ENCODE assay signal across 8 cellular contexts in the genomic region with DNA sequence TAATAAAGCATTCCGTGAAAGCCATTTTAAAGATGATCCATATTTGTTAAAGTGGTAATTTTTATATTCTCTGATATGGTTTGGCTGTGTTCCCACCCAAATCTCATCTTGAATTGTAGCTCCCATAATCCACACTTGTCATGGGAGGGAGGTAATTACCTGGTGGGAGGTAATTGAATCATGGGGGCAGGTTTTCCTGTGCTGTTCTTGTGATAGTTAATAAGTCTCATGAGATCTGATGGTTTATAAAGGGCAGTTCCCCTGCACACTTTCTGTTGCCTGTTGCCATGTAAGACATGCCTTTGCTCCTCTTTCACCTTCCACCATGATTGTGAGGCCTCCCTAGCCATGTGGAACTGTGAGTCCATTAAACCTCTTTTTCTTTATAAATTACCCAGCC. TPM values are rescaled to one million over a fixed set of nuclear protein-coding genes. Genes with fewer than 3 reads are reported as not detected.
A peak's percentile ranks its signal among the peaks of the same experiment; 100 is the strongest.
DNase-seq lines count a peak whose midpoint lies in the region; ATAC-seq, FAIRE-seq and TF ChIP-seq lines count a peak whose summit lies in the region.
"Not testable (repeated sequence)": the region's sequence is repeated elsewhere in the genome, so short reads cannot be mapped to it uniquely, and the experiment has no call there.
"Had no signal": no experiment of that assay in that cellular context is flagged by ENCODE, and none has a peak within 500 bp of the region (broad histone marks: within the 10 kb centered on the region; RNA-seq: fewer than 3 reads in every experiment).

No MANE protein-coding gene starts in this region.

- H3K4me3 Mint-ChIP-seq in CD4-positive, alpha-beta T cell; activated naive CD8-positive, alpha-beta T cell: not testable (repeated sequence)

- not testable (repeated sequence) for BruUV-seq in HepG2 (replicated peaks; lab: Mats Ljungman, UMichigan)

- WGBS in HepG2 (ENCODE audit: low lambda C conversion rate): 88% methylated on average over 1 of the region's 1 CpG
- 97 to 100% methylated on average over 1 of the region's 1 CpG for WGBS in thyroid gland, 2 donors

- H4K20me1 ChIP-seq in HepG2 (ENCODE audit: insufficient read depth, low read length): not testable (repeated sequence)

- intact Hi-C loops in CD4-positive, alpha-beta T cell (cut with DNase I, micrococcal nuclease); HepG2 (cut with micrococcal nuclease; ENCODE audit: unreplicated experiment); thyroid gland (cut with DNase I): not testable (repeated sequence)

- H3K4me2 ChIP-seq in HepG2 (ENCODE audit: low read depth, low read length): not testable (repeated sequence)

- H3K27ac Mint-ChIP-seq in CD4-positive, alpha-beta T cell: peak overlapping the region; percentile 86
- peak overlapping the region; percentile 59 for H3K27ac Mint-ChIP-seq in activated naive CD8-positive, alpha-beta T cell

- CTCF ChIA-PET in CD4-positive, alpha-beta T cell (lab: Charles Lee); HepG2 (lab: Yijun Ruan, JAX; ENCODE audit: low intra/inter-chr PET ratio, low total read pairs): not testable (repeated sequence)
- CTCF ChIA-PET in HEK293 (lab: Yijun Ruan, JAX): interaction anchor here (0.5 to 0.9 kb wide), 3 partner anchors 10 to 947 kb away, joined by 3 to 4 read pairs (median 3); no protein-coding TSS in a partner anchor

- H3K79me2 ChIP-seq in HepG2 (ENCODE audit: insufficient read depth, low read length): not testable (repeated sequence)

- not testable (repeated sequence) for H3K4me3 ChIP-seq in HEK293 (ENCODE audit: low read depth, low read length); HepG2 (replicated peaks in 1 of 3; ENCODE audit: insufficient read depth in 1 of 3, low read depth in 2 of 3, low read length in 3 of 3); thyroid gland (replicated peaks in 1 of 3)

- TF ChIP-seq POLR2A in HepG2 (IDR thresholded peaks at IDR 0.05; ENCODE audit: insufficient read depth in 1 of 2, low read depth in 2 of 2, low read length in 2 of 2); thyroid gland (IDR thresholded peaks at IDR 0.05): not testable (repeated sequence)

- H3K9me3 Mint-ChIP-seq in CD4-positive, alpha-beta T cell; activated naive CD8-positive, alpha-beta T cell (ENCODE audit: low read depth): not testable (repeated sequence)

- not testable (repeated sequence) for TF ChIP-seq RAD21 in HepG2 (CRISPR knock-in tag; IDR thresholded peaks at IDR 0.05)

- TF ChIP-seq CTCF in CD4-positive, alpha-beta T cell (IDR thresholded peaks at IDR 0.05); HEK293 (tag by site-specific recombination; IDR thresholded peaks at IDR 0.05); VCaP (conservative IDR thresholded peaks at IDR 0.05); HepG2 (CRISPR knock-in tag; IDR thresholded peaks at IDR 0.05); thyroid gland (IDR thresholded peaks at IDR 0.05): not testable (repeated sequence)

- not testable (repeated sequence) for H3K36me3 ChIP-seq in HEK293 (ENCODE audit: control insufficient read depth in 2 of 2, insufficient read depth in 1 of 2, low read length in 2 of 2); HepG2 (replicated peaks in 1 of 2; ENCODE audit: control insufficient read depth in 1 of 2, insufficient read depth in 2 of 2, low read length in 2 of 2); thyroid gland

- not testable (repeated sequence) for ATAC-seq in CD4-positive, alpha-beta T cell (ENCODE audit: poor library complexity); HepG2

- not testable (repeated sequence) for H3K4me1 ChIP-seq in HEK293 (ENCODE audit: control insufficient read depth, insufficient read depth, low read length); thyroid gland
- H3K4me1 ChIP-seq in HepG2 (ENCODE audit: insufficient read depth, low read length): peaks cover 17% of the 10 kb centered on the region

- not testable (repeated sequence) for H2AFZ ChIP-seq in HepG2 (ENCODE audit: low read length)

- not testable (repeated sequence) for H3K27me3 Mint-ChIP-seq in CD4-positive, alpha-beta T cell; activated naive CD8-positive, alpha-beta T cell

- H3K27me3 ChIP-seq in CD4-positive, alpha-beta T cell (ENCODE audit: control insufficient read depth, insufficient read depth, low read length); HepG2 (ENCODE audit: control insufficient read depth in 1 of 2, insufficient read depth in 2 of 2, low read length in 2 of 2); thyroid gland: not testable (repeated sequence)

- peaks cover 51% of the 10 kb centered on the region for H3K4me1 Mint-ChIP-seq in CD4-positive, alpha-beta T cell (ENCODE audit: low read depth)
- peaks cover 55% of the 10 kb centered on the region for H3K4me1 Mint-ChIP-seq in activated naive CD8-positive, alpha-beta T cell (ENCODE audit: low read depth)

- not testable (repeated sequence) for TF ChIP-seq EP300 in HepG2 (IDR thresholded peaks at IDR 0.05; ENCODE audit: low read depth in 2 of 2, low read length in 2 of 2); HepG2 (CRISPR knock-in tag; IDR thresholded peaks at IDR 0.05; ENCODE audit: borderline replicate concordance)

- not testable (repeated sequence) for H3K27ac ChIP-seq in CD4-positive, alpha-beta T cell (ENCODE audit: low read depth, low read length); HEK293 (ENCODE audit: extremely low read depth, low read depth, low read length); HepG2 (ENCODE audit: extremely low read length, insufficient read depth, low read length)
- H3K27ac ChIP-seq in VCaP (peak overlapping the region; percentile 70), thyroid gland (peak overlapping the region; percentile 8 to 72 (median 55))

- POLR2A ChIA-PET in CD4-positive, alpha-beta T cell (lab: Charles Lee): interaction anchor here (1.1 to 1.3 kb wide), 2 partner anchors 8 to 29 kb away, joined by 4 to 12 read pairs; a partner anchor contains a TSS
- POLR2A ChIA-PET in HEK293 (lab: Yijun Ruan, JAX): interaction anchor here (0.6 to 1.3 kb wide), 2 partner anchors 8 to 16 kb away, joined by 5 read pairs; a partner anchor contains a TSS
- POLR2A ChIA-PET in HepG2 (lab: Yijun Ruan, JAX): not testable (repeated sequence)

- not testable (repeated sequence) for DNase-seq in CD4-positive, alpha-beta T cell; HepG2 (ENCODE audit: low spot score); thyroid gland
- peak; percentile 60 for DNase-seq in putamen (ENCODE audit: low spot score)

- in situ Hi-C loops in HepG2 (cut with HindIII; ENCODE audit: extremely low pct_ligation_motif_present, low pct_unique_long_range_greater_than_20kb): not testable (repeated sequence)

- H3K36me3 Mint-ChIP-seq in CD4-positive, alpha-beta T cell (ENCODE audit: low read depth); activated naive CD8-positive, alpha-beta T cell: not testable (repeated sequence)

- not testable (repeated sequence) for FAIRE-seq in HepG2 (lab: Jason Lieb, UNC)

- H3K9ac ChIP-seq in HepG2 (ENCODE audit: insufficient read depth, low read depth, low read length): not testable (repeated sequence)

- not testable (repeated sequence) for H3K9me3 ChIP-seq in CD4-positive, alpha-beta T cell (ENCODE audit: control insufficient read depth, low read length); HEK293 (ENCODE audit: control insufficient read depth, insufficient read depth, low read depth, low read length); HepG2 (ENCODE audit: low read length); thyroid gland

TF ChIP-seq in HEK293, 187 proteins besides CTCF, POLR2A, EP300 and RAD21:
- TF ChIP-seq EGR2 (tag by site-specific recombination; IDR thresholded peaks at IDR 0.05; ENCODE audit: low read depth): peak; percentile 46; the same call in 1 of the 2 replicates
- TF ChIP-seq SETDB1 (IDR thresholded peaks at IDR 0.05; ENCODE audit: insufficient read length, low read length): peak; percentile 80
TF ChIP-seq in HEK293: peak in this region for 2; not testable (repeated sequence) for 185.

TF ChIP-seq in HepG2, 621 proteins besides CTCF, POLR2A, EP300 and RAD21:
- peak; percentile 84; the same call in 1 of the 2 replicates for TF ChIP-seq ZNF431 (CRISPR knock-in tag; IDR thresholded peaks at IDR 0.05; ENCODE audit: borderline replicate concordance, low read depth)

RNA-seq across cellular contexts. Expression of a gene that starts 8.2 kb away (rescaled TPM):
- 10 to 100 TPM; 13.4 to 13.8 TPM for total RNA-seq in CD4-positive, alpha-beta T cell
- total RNA-seq in HepG2 (2016; rRNA removed; fragmentation: Illumina TruSeq; extraction: Trizol) (11.3 and 20.1 TPM in 2 replicates), thyroid gland (10 to 100 TPM; 18.7 to 35.8 (median 22.1) TPM)
- total RNA-seq in HepG2 (2016; cell fraction: cytosol; rRNA removed; fragmentation: Illumina TruSeq; extraction: Trizol; ENCODE audit: low read depth): 23.5 and 27.5 TPM in 2 replicates
- total RNA-seq in HepG2 (2016; cell fraction: insoluble cytoplasmic fraction; rRNA removed; fragmentation: Illumina TruSeq; extraction: Trizol): 10.2 and 19.1 TPM in 2 replicates
- 10.8 and 11.8 TPM in 2 replicates for total RNA-seq in HepG2 (2016; cell fraction: membrane; rRNA removed; fragmentation: Illumina TruSeq; extraction: Trizol)
- 16.5 and 19.2 TPM in 2 replicates for total RNA-seq in HepG2 (2016; cell fraction: nucleus; rRNA removed; fragmentation: Illumina TruSeq; extraction: Trizol)
- 4.5 and 8.2 TPM in 2 replicates for polyA plus RNA-seq in HepG2 (2011; rRNA removed)
- polyA plus RNA-seq in HepG2 (2011; cell fraction: cytosol; rRNA removed): 6.4 and 7.7 TPM in 2 replicates
- 3.4 and 3.6 TPM in 2 replicates for polyA plus RNA-seq in HepG2 (2011; cell fraction: nucleus; rRNA removed)
- polyA plus RNA-seq in HepG2 (2012): 3.2 and 7.8 TPM in 2 replicates
- polyA plus RNA-seq in HepG2 (2016; cell fraction: cytosol; fragmentation: Illumina TruSeq; extraction: Trizol; ENCODE audit: low read depth): 1.3 and 1.8 TPM in 2 replicates
- polyA plus RNA-seq in HepG2 (2016; cell fraction: insoluble cytoplasmic fraction; fragmentation: Illumina TruSeq; extraction: Trizol; ENCODE audit: low read depth): 6.8 and 7.5 TPM in 2 replicates
- polyA plus RNA-seq in HepG2 (2016; cell fraction: membrane; fragmentation: Illumina TruSeq; extraction: Trizol; ENCODE audit: low read depth): 2.7 and 2.9 TPM in 2 replicates
- 14.6 and 16.1 TPM in 2 replicates for polyA plus RNA-seq in HepG2 (2016; cell fraction: nucleus; fragmentation: Illumina TruSeq; extraction: Trizol; ENCODE audit: insufficient read depth, low read depth)
- polyA minus RNA-seq in HepG2 (2011; rRNA and poly(A)+ RNA removed; ENCODE audit: low replicate concordance): 43.8 TPM in 1 of 2 replicates, not detected in the other
- polyA minus RNA-seq in HepG2 (2011; cell fraction: cytosol; rRNA and poly(A)+ RNA removed): 13.5 and 16.3 TPM in 2 replicates
- 10.4 and 11.1 TPM in 2 replicates for polyA minus RNA-seq in HepG2 (2011; cell fraction: nucleus; rRNA and poly(A)+ RNA removed)
- total RNA-seq: HFFc6 had no signal
